Comparison of ENCODE assay signal across 13 cellular contexts in genomic region chr2:211351998-211352397, GRCh38.
DNase-seq lines count a peak whose midpoint lies in the region; ATAC-seq and TF ChIP-seq lines count a peak whose summit lies in the region.
"Had no signal": no experiment of that assay in that cellular context is flagged by ENCODE, and none has a peak within 500 bp of the region (broad histone marks: within the 10 kb centered on the region; RNA-seq: fewer than 3 reads in every experiment).

No MANE protein-coding gene starts in this region.

- H3K4me3 Mint-ChIP-seq in glutamatergic neuron (ENCODE audit: unreplicated experiment), result no peak overlapping the region
- H3K4me3 Mint-ChIP-seq: activated CD8-positive, alpha-beta T cell treated with anti-CD3 and anti-CD28 coated beads, Interleukin-2, amount 10 ng/mL, durations not matched to agents 7 days and 5 days; activated naive CD4-positive, alpha-beta T cell treated with anti-CD3 and anti-CD28 coated beads, Interleukin-2, amount 50 U/mL, for 24 hours; immature natural killer cell; natural killer cell had no signal

- H3K4me3 ChIP-seq in heart left ventricle (no peak overlapping the region), right atrium auricular region (no peak overlapping the region)

- TF ChIP-seq POLR2A in heart left ventricle (IDR thresholded peaks at IDR 0.05), result no peak

- no peaks in the 10 kb centered on the region for H3K36me3 ChIP-seq in heart left ventricle
- no peaks in the 10 kb centered on the region for H3K36me3 ChIP-seq in right atrium auricular region

- H3K27me3 Mint-ChIP-seq in glutamatergic neuron (ENCODE audit: unreplicated experiment), result no peaks in the 10 kb centered on the region
- H3K27me3 Mint-ChIP-seq: activated naive CD4-positive, alpha-beta T cell treated with anti-CD3 and anti-CD28 coated beads, Interleukin-2, amount 50 U/mL, for 24 hours had no signal

- H3K4me1 ChIP-seq in heart left ventricle, result no peaks in the 10 kb centered on the region
- peaks cover 0 to 5% of the 10 kb centered on the region in 2 donors for H3K4me1 ChIP-seq in right atrium auricular region

- H3K9me3 ChIP-seq in heart left ventricle (peaks cover 0 to 7% (median 0%) of the 10 kb centered on the region in 12 donors), right atrium auricular region (no peaks in the 10 kb centered on the region)

- H3K9me3 Mint-ChIP-seq in glutamatergic neuron (ENCODE audit: unreplicated experiment), result no peaks in the 10 kb centered on the region
- H3K9me3 Mint-ChIP-seq: activated naive CD4-positive, alpha-beta T cell treated with anti-CD3 and anti-CD28 coated beads, Interleukin-2, amount 50 U/mL, for 24 hours had no signal

- peak in 3 of 5 donors; percentile 7 to 49 (median 30) for DNase-seq in heart left ventricle
- DNase-seq in right atrium auricular region (ENCODE audit: low spot score), result no peak
- peak; percentile 15 for DNase-seq in OCI-M1 (lab: John Stamatoyannopoulos, UW)
- peak; percentile 53 for DNase-seq in glutamatergic neuron
- DNase-seq in superior temporal gyrus (ENCODE audit: extremely low spot score), result peak; percentile 82
- no peak for DNase-seq in retina
- no peak for DNase-seq in GM13977 (ENCODE audit: low spot score)
- DNase-seq: activated CD8-positive, alpha-beta T cell treated with anti-CD3 and anti-CD28 coated beads, Interleukin-2, amount 10 ng/mL, durations not matched to agents 7 days and 5 days; immature natural killer cell; MM.1S; natural killer cell had no signal

- no peaks in the 10 kb centered on the region for H3K36me3 Mint-ChIP-seq in glutamatergic neuron (ENCODE audit: unreplicated experiment)
- H3K36me3 Mint-ChIP-seq: activated naive CD4-positive, alpha-beta T cell treated with anti-CD3 and anti-CD28 coated beads, Interleukin-2, amount 50 U/mL, for 24 hours; immature natural killer cell; natural killer cell had no signal

- intact Hi-C loops in heart left ventricle (cut with DNase I), result no loop called here

- TF ChIP-seq CTCF in heart left ventricle (IDR thresholded peaks at IDR 0.05) (no peak), right atrium auricular region (IDR thresholded peaks at IDR 0.05) (no peak), glutamatergic neuron (IDR thresholded peaks at IDR 0.05; ENCODE audit: partially characterized antibody, unreplicated experiment) (no peak), GM13977 (IDR thresholded peaks at IDR 0.05; ENCODE audit: extremely low read depth, insufficient read depth, missing control alignments) (no peak)

- H3K27me3 ChIP-seq in heart left ventricle (no peaks in the 10 kb centered on the region), right atrium auricular region (no peaks in the 10 kb centered on the region)

- WGBS in heart left ventricle, 4 donors, result 26 to 29% (median 29%) methylated on average over 3 of the region's 3 CpGs

- peak overlapping the region; percentile 84 for H3K27ac Mint-ChIP-seq in glutamatergic neuron (ENCODE audit: unreplicated experiment)
- H3K27ac Mint-ChIP-seq: activated CD8-positive, alpha-beta T cell treated with anti-CD3 and anti-CD28 coated beads, Interleukin-2, amount 10 ng/mL, durations not matched to agents 7 days and 5 days; activated naive CD4-positive, alpha-beta T cell treated with anti-CD3 and anti-CD28 coated beads, Interleukin-2, amount 50 U/mL, for 24 hours; immature natural killer cell; natural killer cell had no signal

- in situ Hi-C loops in GM13977 (cut with MboI; ENCODE audit: low pct_unique_long_range_greater_than_20kb, low sequenced_read_pairs, unreplicated experiment), result no loop called here

- H3K4me1 Mint-ChIP-seq in glutamatergic neuron (ENCODE audit: low read depth, unreplicated experiment), result peaks cover 6% of the 10 kb centered on the region
- H3K4me1 Mint-ChIP-seq: activated naive CD4-positive, alpha-beta T cell treated with anti-CD3 and anti-CD28 coated beads, Interleukin-2, amount 50 U/mL, for 24 hours; immature natural killer cell; natural killer cell had no signal

- H3K27ac ChIP-seq in heart left ventricle, result no peak overlapping the region
- H3K27ac ChIP-seq in right atrium auricular region, result no peak overlapping the region

- ATAC-seq in heart left ventricle, result no peak
- no peak for ATAC-seq in GM21528 (IDR thresholded peaks at IDR 0.05; ENCODE audit: low FRiP score, unreplicated experiment)
- ATAC-seq: activated CD8-positive, alpha-beta T cell treated with anti-CD3 and anti-CD28 coated beads, Interleukin-2, amount 10 ng/mL, durations not matched to agents 7 days and 5 days; natural killer cell had no signal

Comparison
In these comparisons a context has a peak if more than half of its experiments do, and no peak if none do; other contexts are left out.
1. DNase-seq: peak in heart left ventricle (3 of 5), OCI-M1 (single experiment), glutamatergic neuron (single experiment) and superior temporal gyrus (single experiment); none in right atrium auricular region (single experiment), retina (single experiment) and GM13977 (single experiment).